Comparison of ENCODE assay signal across 13 cellular contexts in genomic region chr11:128559496-128560103, GRCh38. TPM values are rescaled to one million over a fixed set of nuclear protein-coding genes. Genes with fewer than 3 reads are reported as not detected.
DNase-seq lines count a peak whose midpoint lies in the region; ATAC-seq lines count a peak whose summit lies in the region.
"Had no signal": no experiment of that assay in that cellular context is flagged by ENCODE, and none has a peak within 500 bp of the region (broad histone marks: within the 10 kb centered on the region; RNA-seq: fewer than 3 reads in every experiment).

No MANE protein-coding gene starts in this region.

- no peaks in the 10 kb centered on the region for H3K27me3 Mint-ChIP-seq in activated CD4-positive, alpha-beta T cell treated with anti-CD3 and anti-CD28 coated beads for 36 hours
- H3K27me3 Mint-ChIP-seq in activated T-helper 17 cell treated with anti-CD3 and anti-CD28 coated beads, Interleukin-2, amount 50 U/mL, for 72 hours = no peaks in the 10 kb centered on the region
- H3K27me3 Mint-ChIP-seq in activated T-helper 1 cell treated with anti-CD3 and anti-CD28 coated beads, Interleukin-12 subunit alpha, Interleukin-12 subunit beta, Interleukin-2, Interleukin-4 antibody, amounts not matched to agents 30 ng/mL and 10 ng/mL and 1 ng/mL, durations not matched to agents 14 hours and 24 hours and 36 hours (ENCODE audit: insufficient read depth) = peaks cover 3% of the 10 kb centered on the region

- H3K4me3 Mint-ChIP-seq in activated CD4-positive, alpha-beta T cell treated with anti-CD3 and anti-CD28 coated beads for 36 hours = no peak overlapping the region
- no peak overlapping the region for H3K4me3 Mint-ChIP-seq in activated T-helper 17 cell treated with anti-CD3 and anti-CD28 coated beads, Interleukin-2, amount 50 U/mL, for 72 hours
- no peak overlapping the region for H3K4me3 Mint-ChIP-seq in activated T-helper 1 cell treated with anti-CD3 and anti-CD28 coated beads, Interleukin-12 subunit alpha, Interleukin-12 subunit beta, Interleukin-2, Interleukin-4 antibody, amounts not matched to agents 30 ng/mL and 10 ng/mL and 1 ng/mL, durations not matched to agents 14 hours and 24 hours and 36 hours
- H3K4me3 Mint-ChIP-seq: CD8-positive, alpha-beta memory T cell; GM23338; WTC11 had no signal

- H3K4me1 Mint-ChIP-seq in activated CD4-positive, alpha-beta T cell treated with anti-CD3 and anti-CD28 coated beads for 36 hours = peaks cover 16% of the 10 kb centered on the region
- no peaks in the 10 kb centered on the region for H3K4me1 Mint-ChIP-seq in activated T-helper 17 cell treated with anti-CD3 and anti-CD28 coated beads, Interleukin-2, amount 50 U/mL, for 72 hours
- peaks cover 23% of the 10 kb centered on the region for H3K4me1 Mint-ChIP-seq in activated T-helper 1 cell treated with anti-CD3 and anti-CD28 coated beads, Interleukin-12 subunit alpha, Interleukin-12 subunit beta, Interleukin-2, Interleukin-4 antibody, amounts not matched to agents 30 ng/mL and 10 ng/mL and 1 ng/mL, durations not matched to agents 14 hours and 24 hours and 36 hours (ENCODE audit: low read depth)

- CTCF ChIA-PET in activated CD4-positive, alpha-beta T cell treated with anti-CD3 and anti-CD28 coated beads for 36 hours (lab: Charles Lee) = no interaction called here

- intact Hi-C loops in activated CD4-positive, alpha-beta T cell treated with anti-CD3 and anti-CD28 coated beads for 36 hours (cut with DNase I, micrococcal nuclease) = no loop called here
- intact Hi-C loops in activated T-helper 1 cell treated with anti-CD3 and anti-CD28 coated beads, Interleukin-12 subunit alpha, Interleukin-12 subunit beta, Interleukin-2, Interleukin-4 antibody, amounts not matched to agents 30 ng/mL and 10 ng/mL and 1 ng/mL, durations not matched to agents 14 hours and 24 hours and 36 hours (cut with micrococcal nuclease) = no loop called here

- H3K9me3 Mint-ChIP-seq in activated CD4-positive, alpha-beta T cell treated with anti-CD3 and anti-CD28 coated beads for 36 hours (ENCODE audit: low read depth) = no peaks in the 10 kb centered on the region
- H3K9me3 Mint-ChIP-seq in activated T-helper 17 cell treated with anti-CD3 and anti-CD28 coated beads, Interleukin-2, amount 50 U/mL, for 72 hours = no peaks in the 10 kb centered on the region
- H3K9me3 Mint-ChIP-seq in activated T-helper 1 cell treated with anti-CD3 and anti-CD28 coated beads, Interleukin-12 subunit alpha, Interleukin-12 subunit beta, Interleukin-2, Interleukin-4 antibody, amounts not matched to agents 30 ng/mL and 10 ng/mL and 1 ng/mL, durations not matched to agents 14 hours and 24 hours and 36 hours = peaks cover 7% of the 10 kb centered on the region
- H3K9me3 Mint-ChIP-seq: CD8-positive, alpha-beta memory T cell; GM23338; WTC11 had no signal

- ATAC-seq in activated CD4-positive, alpha-beta T cell treated with anti-CD3 and anti-CD28 coated beads for 36 hours = peak; percentile 91
- ATAC-seq in GM18511 (IDR thresholded peaks at IDR 0.05; ENCODE audit: unreplicated experiment) (peak; percentile 57), HG02759 (IDR thresholded peaks at IDR 0.05; ENCODE audit: unreplicated experiment) (peak; percentile 49)
- ATAC-seq in activated T-helper 17 cell treated with anti-CD3 and anti-CD28 coated beads, Interleukin-2, amount 50 U/mL, for 72 hours (replicated peaks) = peak; percentile 68
- ATAC-seq: gastrocnemius medialis, GM23338, WTC11 had no signal

- POLR2A ChIA-PET in activated CD4-positive, alpha-beta T cell treated with anti-CD3 and anti-CD28 coated beads for 36 hours (lab: Charles Lee) = interaction anchor here (0.5 kb wide), 1 partner anchor 49 kb away, joined by 3 read pairs; no protein-coding TSS in a partner anchor

- peaks cover 2% of the 10 kb centered on the region for H3K36me3 Mint-ChIP-seq in activated CD4-positive, alpha-beta T cell treated with anti-CD3 and anti-CD28 coated beads for 36 hours (ENCODE audit: low read depth)
- H3K36me3 Mint-ChIP-seq in activated T-helper 17 cell treated with anti-CD3 and anti-CD28 coated beads, Interleukin-2, amount 50 U/mL, for 72 hours (ENCODE audit: low read depth) = no peaks in the 10 kb centered on the region
- H3K36me3 Mint-ChIP-seq in activated T-helper 1 cell treated with anti-CD3 and anti-CD28 coated beads, Interleukin-12 subunit alpha, Interleukin-12 subunit beta, Interleukin-2, Interleukin-4 antibody, amounts not matched to agents 30 ng/mL and 10 ng/mL and 1 ng/mL, durations not matched to agents 14 hours and 24 hours and 36 hours (ENCODE audit: low read depth) = peaks cover 8% of the 10 kb centered on the region
- H3K36me3 Mint-ChIP-seq: CD8-positive, alpha-beta memory T cell had no signal

- H3K27ac Mint-ChIP-seq in activated CD4-positive, alpha-beta T cell treated with anti-CD3 and anti-CD28 coated beads for 36 hours = no peak overlapping the region
- no peak overlapping the region for H3K27ac Mint-ChIP-seq in activated T-helper 17 cell treated with anti-CD3 and anti-CD28 coated beads, Interleukin-2, amount 50 U/mL, for 72 hours
- H3K27ac Mint-ChIP-seq in activated T-helper 1 cell treated with anti-CD3 and anti-CD28 coated beads, Interleukin-12 subunit alpha, Interleukin-12 subunit beta, Interleukin-2, Interleukin-4 antibody, amounts not matched to agents 30 ng/mL and 10 ng/mL and 1 ng/mL, durations not matched to agents 14 hours and 24 hours and 36 hours = no peak overlapping the region
- H3K27ac Mint-ChIP-seq: GM23338, WTC11 had no signal

- DNase-seq in activated CD4-positive, alpha-beta T cell treated with anti-CD3 and anti-CD28 coated beads for 36 hours = peak; percentile 58
- no peak for DNase-seq in activated CD4-positive, alpha-beta T cell treated with anti-CD3 and anti-CD28 coated beads, Interleukin-2, amount 50 U/mL, for 48 hours
- DNase-seq in iPS-NIHi11 (ENCODE audit: low spot score) (no peak), NCI-H1105 (lab: John Stamatoyannopoulos, UW) (no peak)
- DNase-seq in activated T-helper 1 cell treated with anti-CD3 and anti-CD28 coated beads, Interleukin-12 subunit alpha, Interleukin-12 subunit beta, Interleukin-2, Interleukin-4 antibody, amounts not matched to agents 30 ng/mL and 10 ng/mL and 1 ng/mL, durations not matched to agents 14 hours and 24 hours and 36 hours (ENCODE audit: low spot score) = no peak
- DNase-seq: CD8-positive, alpha-beta memory T cell; gastrocnemius medialis; stimulated activated naive CD4-positive, alpha-beta T cell treated with Interleukin-2 at 50 U/mL for 16 hours had no signal

RNA-seq across cellular contexts. Expression of gene ETS1, which starts 27.8 kb away (rescaled TPM):
- total RNA-seq in activated CD4-positive, alpha-beta T cell treated with anti-CD3 and anti-CD28 coated beads for 36 hours = 100 to 1,000 TPM; 410 to 449 TPM
- total RNA-seq in activated T-helper 17 cell treated with anti-CD3 and anti-CD28 coated beads, Interleukin-2, amount 50 U/mL, for 72 hours = 100 to 1,000 TPM; 309 to 471 TPM
- total RNA-seq in activated T-helper 1 cell treated with anti-CD3 and anti-CD28 coated beads, Interleukin-12 subunit alpha, Interleukin-12 subunit beta, Interleukin-2, Interleukin-4 antibody, amounts not matched to agents 30 ng/mL and 10 ng/mL and 1 ng/mL, durations not matched to agents 14 hours and 24 hours and 36 hours = 609 and 619 TPM in 2 replicates
